19 cellular contexts compared by ENCODE assay signal in genomic region chr5:166493042-166493441, GRCh38.
DNase-seq lines count a peak whose midpoint lies in the region; ATAC-seq and TF ChIP-seq lines count a peak whose summit lies in the region.
"Had no signal": no experiment of that assay in that cellular context is flagged by ENCODE, and none has a peak within 500 bp of the region (broad histone marks: within the 10 kb centered on the region; RNA-seq: fewer than 3 reads in every experiment).

No MANE protein-coding gene starts in this region.

- TF ChIP-seq CTCF in left ventricle myocardium inferior (IDR thresholded peaks at IDR 0.05; ENCODE audit: borderline replicate concordance) (no peak), fibroblast of pulmonary artery (IDR thresholded peaks at IDR 0.05; ENCODE audit: low read length, missing control alignments) (no peak), upper lobe of right lung (IDR thresholded peaks at IDR 0.05) (no peak)

- H3K27ac ChIP-seq in left ventricle myocardium inferior (replicated peaks) (no peak overlapping the region), upper lobe of right lung (peak overlapping the region; percentile 2)

- intact Hi-C loops in left ventricle myocardium superior (cut with micrococcal nuclease) = no loop called here
- intact Hi-C loops in left ventricle myocardium inferior (cut with micrococcal nuclease) = no loop called here
- intact Hi-C loops in sciatic nerve (cut with DNase I) = no loop called here
- intact Hi-C loops in upper lobe of right lung (cut with DNase I) = no loop called here

- ATAC-seq in left ventricle myocardium superior = peak; percentile 54
- peak; percentile 88 for ATAC-seq in sciatic nerve
- ATAC-seq in upper lobe of right lung = no peak
- ATAC-seq in GM21367 (IDR thresholded peaks at IDR 0.05; ENCODE audit: unreplicated experiment) = no peak
- ATAC-seq in HG03095 (IDR thresholded peaks at IDR 0.05; ENCODE audit: unreplicated experiment) = no peak
- ATAC-seq: GM12878 had no signal

- H3K36me3 ChIP-seq in left ventricle myocardium inferior (no peaks in the 10 kb centered on the region), upper lobe of right lung (no peaks in the 10 kb centered on the region)
- H3K36me3 ChIP-seq: HAP-1 had no signal

- H3K4me3 ChIP-seq in left ventricle myocardium inferior (no peak overlapping the region), fibroblast of pulmonary artery (replicated peaks; ENCODE audit: low read depth, low read length) (no peak overlapping the region), upper lobe of right lung (no peak overlapping the region)
- H3K4me3 ChIP-seq: GM12878, HAP-1 had no signal

- H3K27me3 ChIP-seq in left ventricle myocardium inferior (ENCODE audit: low read depth) (no peaks in the 10 kb centered on the region), upper lobe of right lung (no peaks in the 10 kb centered on the region)

- H3K9me3 ChIP-seq in left ventricle myocardium inferior (replicated peaks) (no peaks in the 10 kb centered on the region), upper lobe of right lung (no peaks in the 10 kb centered on the region)
- H3K9me3 ChIP-seq: HAP-1 had no signal

- DNase-seq in left ventricle myocardium superior = no peak
- no peak for DNase-seq in left ventricle myocardium inferior
- DNase-seq in fibroblast of pulmonary artery (ENCODE audit: low read depth) = peak; percentile 7
- DNase-seq in sciatic nerve (ENCODE audit: low spot score) = no peak
- no peak for DNase-seq in upper lobe of right lung
- no peak for DNase-seq in GM03348 (ENCODE audit: low spot score)
- DNase-seq: C1 segment of cervical spinal cord; Calu3; CD4-positive, alpha-beta memory T cell; COR-L47; DMS53; DMS79 treated with DMSO at 0.1 percent for 48 hours; GF-D8; GOT3; HFFc6 had no signal

- H3K4me1 ChIP-seq in left ventricle myocardium inferior = no peaks in the 10 kb centered on the region
- no peaks in the 10 kb centered on the region for H3K4me1 ChIP-seq in upper lobe of right lung

Comparison
In these comparisons a context has a peak if more than half of its experiments do, and no peak if none do; other contexts are left out.
1. ATAC-seq: peak in left ventricle myocardium superior (single experiment) and sciatic nerve (single experiment); none in upper lobe of right lung (single experiment), GM21367 (single experiment) and HG03095 (single experiment).